Comparison of ENCODE assay signal across 1 cellular context in the genomic region with DNA sequence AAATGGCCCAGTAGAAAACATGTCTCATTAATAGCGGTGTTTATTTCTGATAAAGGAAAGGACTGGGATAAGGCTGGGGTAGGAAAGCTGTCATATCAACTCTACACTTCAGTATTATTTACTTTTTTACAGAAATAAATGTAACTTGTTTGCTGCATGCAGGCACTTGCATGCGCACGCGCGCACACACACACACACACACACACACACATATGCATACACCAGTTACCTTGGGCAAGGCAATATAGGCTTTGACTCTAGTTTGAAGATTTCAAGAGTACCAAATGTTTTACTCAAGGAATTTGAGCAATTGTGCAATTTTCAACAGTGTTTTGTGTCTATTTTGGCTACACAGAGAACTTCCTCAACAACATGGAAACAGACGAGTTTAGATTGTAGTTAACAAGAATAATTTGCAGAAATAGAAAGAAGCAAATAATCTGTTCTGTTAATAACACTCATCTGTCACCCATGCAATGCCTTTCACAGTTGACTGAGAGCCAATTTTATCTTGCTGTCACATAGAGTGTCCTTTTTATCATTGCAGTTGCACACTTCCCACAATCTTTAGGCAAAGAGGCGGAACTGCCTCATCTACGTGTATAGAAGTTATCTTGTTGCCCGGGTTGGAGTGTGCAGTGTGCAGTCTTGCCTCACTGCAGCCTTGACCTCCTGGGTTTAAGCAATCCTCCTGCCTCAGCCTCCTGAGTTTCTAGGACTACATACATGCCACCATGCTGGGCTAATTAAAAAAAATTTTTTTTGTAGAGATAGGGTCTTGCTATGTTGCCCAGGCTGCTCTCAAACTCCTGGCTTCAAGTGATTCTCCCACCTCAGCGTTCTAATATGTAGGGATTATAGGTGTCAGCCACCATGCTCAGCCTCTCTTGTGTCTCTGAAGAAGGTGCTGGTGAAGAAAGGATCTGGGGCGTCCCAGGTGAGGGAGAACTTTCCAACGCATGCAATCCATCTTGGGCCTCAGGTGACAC.
TF ChIP-seq lines count a peak whose summit lies in the region.

No MANE protein-coding gene starts in this region.

TF ChIP-seq in K562, 482 proteins besides CTCF, POLR2A, EP300 and RAD21 (continued from another document and continues in another):
- TF ChIP-seq, protein P1, sequence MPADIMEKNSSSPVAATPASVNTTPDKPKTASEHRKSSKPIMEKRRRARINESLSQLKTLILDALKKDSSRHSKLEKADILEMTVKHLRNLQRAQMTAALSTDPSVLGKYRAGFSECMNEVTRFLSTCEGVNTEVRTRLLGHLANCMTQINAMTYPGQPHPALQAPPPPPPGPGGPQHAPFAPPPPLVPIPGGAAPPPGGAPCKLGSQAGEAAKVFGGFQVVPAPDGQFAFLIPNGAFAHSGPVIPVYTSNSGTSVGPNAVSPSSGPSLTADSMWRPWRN (IDR thresholded peaks at IDR 0.05; ENCODE audit: low read depth): 0 out of 2 replicates have a peak, but pooled peaks have one; percentile 22
- TF ChIP-seq ZBTB1 (CRISPR knock-in tag; IDR thresholded peaks at IDR 0.05; ENCODE audit: borderline replicate concordance, low read depth) (no peak), SRSF9 (IDR thresholded peaks at IDR 0.05; ENCODE audit: borderline replicate concordance, low read depth, low read length) (no peak), GTF2A2 (tag; IDR thresholded peaks at IDR 0.05) (no peak), ADNP (tag; IDR thresholded peaks at IDR 0.05) (peak; percentile 85), POU5F1 (IDR thresholded peaks at IDR 0.05; ENCODE audit: borderline replicate concordance, low read depth, low read length, partially characterized antibody) (no peak), LARP7 (IDR thresholded peaks at IDR 0.05) (no peak), ESRRA (IDR thresholded peaks at IDR 0.05; ENCODE audit: borderline replicate concordance, low read depth) (peak; percentile 27; the same call in 1 of the 2 replicates), ZNF354B (CRISPR knock-in tag; IDR thresholded peaks at IDR 0.05) (no peak), MXI1 (IDR thresholded peaks at IDR 0.05; ENCODE audit: low read depth, low read length) (peak; percentile 17; the same call in 1 of the 2 replicates), CREM (IDR thresholded peaks at IDR 0.05; ENCODE audit: low read depth) (peak; percentile 91), ZNF24 (IDR thresholded peaks at IDR 0.05) (peak; percentile 69), NFE2L1 (tag; IDR thresholded peaks at IDR 0.05; ENCODE audit: borderline replicate concordance, low read depth) (no peak), FOXJ3 (CRISPR knock-in tag; IDR thresholded peaks at IDR 0.05) (no peak), POLR2AphosphoS5 (IDR thresholded peaks at IDR 0.05; ENCODE audit: control insufficient read depth, insufficient read depth, low read depth, low read length) (peak; percentile 84), CBX1 (IDR thresholded peaks at IDR 0.05; ENCODE audit: low read depth) (peak; percentile 56; the same call in 1 of the 2 replicates), NFIX (CRISPR knock-in tag; IDR thresholded peaks at IDR 0.05; ENCODE audit: low read depth) (no peak), HDGF (IDR thresholded peaks at IDR 0.05) (no peak), NCOA1 (IDR thresholded peaks at IDR 0.05; ENCODE audit: low read depth) (peak; percentile 68; the same call in 1 of the 2 replicates)
- TF ChIP-seq, protein P2, sequence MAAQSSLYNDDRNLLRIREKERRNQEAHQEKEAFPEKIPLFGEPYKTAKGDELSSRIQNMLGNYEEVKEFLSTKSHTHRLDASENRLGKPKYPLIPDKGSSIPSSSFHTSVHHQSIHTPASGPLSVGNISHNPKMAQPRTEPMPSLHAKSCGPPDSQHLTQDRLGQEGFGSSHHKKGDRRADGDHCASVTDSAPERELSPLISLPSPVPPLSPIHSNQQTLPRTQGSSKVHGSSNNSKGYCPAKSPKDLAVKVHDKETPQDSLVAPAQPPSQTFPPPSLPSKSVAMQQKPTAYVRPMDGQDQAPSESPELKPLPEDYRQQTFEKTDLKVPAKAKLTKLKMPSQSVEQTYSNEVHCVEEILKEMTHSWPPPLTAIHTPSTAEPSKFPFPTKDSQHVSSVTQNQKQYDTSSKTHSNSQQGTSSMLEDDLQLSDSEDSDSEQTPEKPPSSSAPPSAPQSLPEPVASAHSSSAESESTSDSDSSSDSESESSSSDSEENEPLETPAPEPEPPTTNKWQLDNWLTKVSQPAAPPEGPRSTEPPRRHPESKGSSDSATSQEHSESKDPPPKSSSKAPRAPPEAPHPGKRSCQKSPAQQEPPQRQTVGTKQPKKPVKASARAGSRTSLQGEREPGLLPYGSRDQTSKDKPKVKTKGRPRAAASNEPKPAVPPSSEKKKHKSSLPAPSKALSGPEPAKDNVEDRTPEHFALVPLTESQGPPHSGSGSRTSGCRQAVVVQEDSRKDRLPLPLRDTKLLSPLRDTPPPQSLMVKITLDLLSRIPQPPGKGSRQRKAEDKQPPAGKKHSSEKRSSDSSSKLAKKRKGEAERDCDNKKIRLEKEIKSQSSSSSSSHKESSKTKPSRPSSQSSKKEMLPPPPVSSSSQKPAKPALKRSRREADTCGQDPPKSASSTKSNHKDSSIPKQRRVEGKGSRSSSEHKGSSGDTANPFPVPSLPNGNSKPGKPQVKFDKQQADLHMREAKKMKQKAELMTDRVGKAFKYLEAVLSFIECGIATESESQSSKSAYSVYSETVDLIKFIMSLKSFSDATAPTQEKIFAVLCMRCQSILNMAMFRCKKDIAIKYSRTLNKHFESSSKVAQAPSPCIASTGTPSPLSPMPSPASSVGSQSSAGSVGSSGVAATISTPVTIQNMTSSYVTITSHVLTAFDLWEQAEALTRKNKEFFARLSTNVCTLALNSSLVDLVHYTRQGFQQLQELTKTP (IDR thresholded peaks at IDR 0.05; ENCODE audit: low read depth in 1 of 2, partially characterized antibody in 2 of 2): no peak
- TF ChIP-seq, protein P3, sequence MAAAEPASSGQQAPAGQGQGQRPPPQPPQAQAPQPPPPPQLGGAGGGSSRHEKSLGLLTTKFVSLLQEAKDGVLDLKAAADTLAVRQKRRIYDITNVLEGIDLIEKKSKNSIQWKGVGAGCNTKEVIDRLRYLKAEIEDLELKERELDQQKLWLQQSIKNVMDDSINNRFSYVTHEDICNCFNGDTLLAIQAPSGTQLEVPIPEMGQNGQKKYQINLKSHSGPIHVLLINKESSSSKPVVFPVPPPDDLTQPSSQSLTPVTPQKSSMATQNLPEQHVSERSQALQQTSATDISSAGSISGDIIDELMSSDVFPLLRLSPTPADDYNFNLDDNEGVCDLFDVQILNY (CRISPR knock-in tag; IDR thresholded peaks at IDR 0.05): no peak
- TF ChIP-seq, protein P4, sequence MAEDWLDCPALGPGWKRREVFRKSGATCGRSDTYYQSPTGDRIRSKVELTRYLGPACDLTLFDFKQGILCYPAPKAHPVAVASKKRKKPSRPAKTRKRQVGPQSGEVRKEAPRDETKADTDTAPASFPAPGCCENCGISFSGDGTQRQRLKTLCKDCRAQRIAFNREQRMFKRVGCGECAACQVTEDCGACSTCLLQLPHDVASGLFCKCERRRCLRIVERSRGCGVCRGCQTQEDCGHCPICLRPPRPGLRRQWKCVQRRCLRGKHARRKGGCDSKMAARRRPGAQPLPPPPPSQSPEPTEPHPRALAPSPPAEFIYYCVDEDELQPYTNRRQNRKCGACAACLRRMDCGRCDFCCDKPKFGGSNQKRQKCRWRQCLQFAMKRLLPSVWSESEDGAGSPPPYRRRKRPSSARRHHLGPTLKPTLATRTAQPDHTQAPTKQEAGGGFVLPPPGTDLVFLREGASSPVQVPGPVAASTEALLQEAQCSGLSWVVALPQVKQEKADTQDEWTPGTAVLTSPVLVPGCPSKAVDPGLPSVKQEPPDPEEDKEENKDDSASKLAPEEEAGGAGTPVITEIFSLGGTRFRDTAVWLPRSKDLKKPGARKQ (CRISPR knock-in tag; IDR thresholded peaks at IDR 0.05): no peak
- TF ChIP-seq, protein P5, sequence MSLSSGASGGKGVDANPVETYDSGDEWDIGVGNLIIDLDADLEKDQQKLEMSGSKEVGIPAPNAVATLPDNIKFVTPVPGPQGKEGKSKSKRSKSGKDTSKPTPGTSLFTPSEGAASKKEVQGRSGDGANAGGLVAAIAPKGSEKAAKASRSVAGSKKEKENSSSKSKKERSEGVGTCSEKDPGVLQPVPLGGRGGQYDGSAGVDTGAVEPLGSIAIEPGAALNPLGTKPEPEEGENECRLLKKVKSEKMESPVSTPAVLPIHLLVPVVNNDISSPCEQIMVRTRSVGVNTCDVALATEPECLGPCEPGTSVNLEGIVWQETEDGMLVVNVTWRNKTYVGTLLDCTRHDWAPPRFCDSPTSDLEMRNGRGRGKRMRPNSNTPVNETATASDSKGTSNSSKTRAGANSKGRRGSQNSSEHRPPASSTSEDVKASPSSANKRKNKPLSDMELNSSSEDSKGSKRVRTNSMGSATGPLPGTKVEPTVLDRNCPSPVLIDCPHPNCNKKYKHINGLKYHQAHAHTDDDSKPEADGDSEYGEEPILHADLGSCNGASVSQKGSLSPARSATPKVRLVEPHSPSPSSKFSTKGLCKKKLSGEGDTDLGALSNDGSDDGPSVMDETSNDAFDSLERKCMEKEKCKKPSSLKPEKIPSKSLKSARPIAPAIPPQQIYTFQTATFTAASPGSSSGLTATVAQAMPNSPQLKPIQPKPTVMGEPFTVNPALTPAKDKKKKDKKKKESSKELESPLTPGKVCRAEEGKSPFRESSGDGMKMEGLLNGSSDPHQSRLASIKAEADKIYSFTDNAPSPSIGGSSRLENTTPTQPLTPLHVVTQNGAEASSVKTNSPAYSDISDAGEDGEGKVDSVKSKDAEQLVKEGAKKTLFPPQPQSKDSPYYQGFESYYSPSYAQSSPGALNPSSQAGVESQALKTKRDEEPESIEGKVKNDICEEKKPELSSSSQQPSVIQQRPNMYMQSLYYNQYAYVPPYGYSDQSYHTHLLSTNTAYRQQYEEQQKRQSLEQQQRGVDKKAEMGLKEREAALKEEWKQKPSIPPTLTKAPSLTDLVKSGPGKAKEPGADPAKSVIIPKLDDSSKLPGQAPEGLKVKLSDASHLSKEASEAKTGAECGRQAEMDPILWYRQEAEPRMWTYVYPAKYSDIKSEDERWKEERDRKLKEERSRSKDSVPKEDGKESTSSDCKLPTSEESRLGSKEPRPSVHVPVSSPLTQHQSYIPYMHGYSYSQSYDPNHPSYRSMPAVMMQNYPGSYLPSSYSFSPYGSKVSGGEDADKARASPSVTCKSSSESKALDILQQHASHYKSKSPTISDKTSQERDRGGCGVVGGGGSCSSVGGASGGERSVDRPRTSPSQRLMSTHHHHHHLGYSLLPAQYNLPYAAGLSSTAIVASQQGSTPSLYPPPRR (CRISPR knock-in tag; IDR thresholded peaks at IDR 0.05; ENCODE audit: borderline replicate concordance): 0 out of 2 replicates have a peak, but pooled peaks have one; percentile 47
- TF ChIP-seq, protein P6, sequence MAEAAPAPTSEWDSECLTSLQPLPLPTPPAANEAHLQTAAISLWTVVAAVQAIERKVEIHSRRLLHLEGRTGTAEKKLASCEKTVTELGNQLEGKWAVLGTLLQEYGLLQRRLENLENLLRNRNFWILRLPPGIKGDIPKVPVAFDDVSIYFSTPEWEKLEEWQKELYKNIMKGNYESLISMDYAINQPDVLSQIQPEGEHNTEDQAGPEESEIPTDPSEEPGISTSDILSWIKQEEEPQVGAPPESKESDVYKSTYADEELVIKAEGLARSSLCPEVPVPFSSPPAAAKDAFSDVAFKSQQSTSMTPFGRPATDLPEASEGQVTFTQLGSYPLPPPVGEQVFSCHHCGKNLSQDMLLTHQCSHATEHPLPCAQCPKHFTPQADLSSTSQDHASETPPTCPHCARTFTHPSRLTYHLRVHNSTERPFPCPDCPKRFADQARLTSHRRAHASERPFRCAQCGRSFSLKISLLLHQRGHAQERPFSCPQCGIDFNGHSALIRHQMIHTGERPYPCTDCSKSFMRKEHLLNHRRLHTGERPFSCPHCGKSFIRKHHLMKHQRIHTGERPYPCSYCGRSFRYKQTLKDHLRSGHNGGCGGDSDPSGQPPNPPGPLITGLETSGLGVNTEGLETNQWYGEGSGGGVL (CRISPR knock-in tag; IDR thresholded peaks at IDR 0.05): no peak
- TF ChIP-seq, protein P7, sequence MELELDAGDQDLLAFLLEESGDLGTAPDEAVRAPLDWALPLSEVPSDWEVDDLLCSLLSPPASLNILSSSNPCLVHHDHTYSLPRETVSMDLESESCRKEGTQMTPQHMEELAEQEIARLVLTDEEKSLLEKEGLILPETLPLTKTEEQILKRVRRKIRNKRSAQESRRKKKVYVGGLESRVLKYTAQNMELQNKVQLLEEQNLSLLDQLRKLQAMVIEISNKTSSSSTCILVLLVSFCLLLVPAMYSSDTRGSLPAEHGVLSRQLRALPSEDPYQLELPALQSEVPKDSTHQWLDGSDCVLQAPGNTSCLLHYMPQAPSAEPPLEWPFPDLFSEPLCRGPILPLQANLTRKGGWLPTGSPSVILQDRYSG (tag; conservative IDR thresholded peaks at IDR 0.05; ENCODE audit: low read depth): no peak
- TF ChIP-seq, protein P8, sequence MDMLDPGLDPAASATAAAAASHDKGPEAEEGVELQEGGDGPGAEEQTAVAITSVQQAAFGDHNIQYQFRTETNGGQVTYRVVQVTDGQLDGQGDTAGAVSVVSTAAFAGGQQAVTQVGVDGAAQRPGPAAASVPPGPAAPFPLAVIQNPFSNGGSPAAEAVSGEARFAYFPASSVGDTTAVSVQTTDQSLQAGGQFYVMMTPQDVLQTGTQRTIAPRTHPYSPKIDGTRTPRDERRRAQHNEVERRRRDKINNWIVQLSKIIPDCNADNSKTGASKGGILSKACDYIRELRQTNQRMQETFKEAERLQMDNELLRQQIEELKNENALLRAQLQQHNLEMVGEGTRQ (CRISPR knock-in tag; IDR thresholded peaks at IDR 0.05): no peak
- TF ChIP-seq, protein P9, sequence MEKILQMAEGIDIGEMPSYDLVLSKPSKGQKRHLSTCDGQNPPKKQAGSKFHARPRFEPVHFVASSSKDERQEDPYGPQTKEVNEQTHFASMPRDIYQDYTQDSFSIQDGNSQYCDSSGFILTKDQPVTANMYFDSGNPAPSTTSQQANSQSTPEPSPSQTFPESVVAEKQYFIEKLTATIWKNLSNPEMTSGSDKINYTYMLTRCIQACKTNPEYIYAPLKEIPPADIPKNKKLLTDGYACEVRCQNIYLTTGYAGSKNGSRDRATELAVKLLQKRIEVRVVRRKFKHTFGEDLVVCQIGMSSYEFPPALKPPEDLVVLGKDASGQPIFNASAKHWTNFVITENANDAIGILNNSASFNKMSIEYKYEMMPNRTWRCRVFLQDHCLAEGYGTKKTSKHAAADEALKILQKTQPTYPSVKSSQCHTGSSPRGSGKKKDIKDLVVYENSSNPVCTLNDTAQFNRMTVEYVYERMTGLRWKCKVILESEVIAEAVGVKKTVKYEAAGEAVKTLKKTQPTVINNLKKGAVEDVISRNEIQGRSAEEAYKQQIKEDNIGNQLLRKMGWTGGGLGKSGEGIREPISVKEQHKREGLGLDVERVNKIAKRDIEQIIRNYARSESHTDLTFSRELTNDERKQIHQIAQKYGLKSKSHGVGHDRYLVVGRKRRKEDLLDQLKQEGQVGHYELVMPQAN (IDR thresholded peaks at IDR 0.05; ENCODE audit: borderline replicate concordance): no peak
- TF ChIP-seq, protein P10, sequence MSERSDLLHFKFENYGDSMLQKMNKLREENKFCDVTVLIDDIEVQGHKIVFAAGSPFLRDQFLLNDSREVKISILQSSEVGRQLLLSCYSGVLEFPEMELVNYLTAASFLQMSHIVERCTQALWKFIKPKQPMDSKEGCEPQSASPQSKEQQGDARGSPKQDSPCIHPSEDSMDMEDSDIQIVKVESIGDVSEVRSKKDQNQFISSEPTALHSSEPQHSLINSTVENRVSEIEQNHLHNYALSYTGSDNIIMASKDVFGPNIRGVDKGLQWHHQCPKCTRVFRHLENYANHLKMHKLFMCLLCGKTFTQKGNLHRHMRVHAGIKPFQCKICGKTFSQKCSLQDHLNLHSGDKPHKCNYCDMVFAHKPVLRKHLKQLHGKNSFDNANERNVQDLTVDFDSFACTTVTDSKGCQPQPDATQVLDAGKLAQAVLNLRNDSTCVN (CRISPR knock-in tag; IDR thresholded peaks at IDR 0.05): no peak
